13 cellular contexts compared by ENCODE assay signal in genomic region chr17:4728124-4728523, GRCh38. TPM values are rescaled to one million over a fixed set of nuclear protein-coding genes. Genes with fewer than 3 reads are reported as not detected.
A peak's percentile ranks its signal among the peaks of the same experiment; 100 is the strongest.
DNase-seq lines count a peak whose midpoint lies in the region; ATAC-seq and TF ChIP-seq lines count a peak whose summit lies in the region.
"Had no signal": no experiment of that assay in that cellular context is flagged by ENCODE, and none has a peak within 500 bp of the region (broad histone marks: within the 10 kb centered on the region; RNA-seq: fewer than 3 reads in every experiment).

No MANE protein-coding gene starts in this region.

- intact Hi-C loops in activated T-helper 2 cell treated with anti-CD3 and anti-CD28 coated beads, Interferon-gamma antibody, Interleukin-2, Interleukin-4, amounts not matched to agents 10 μg/mL and 5 μg/mL and 100 μg/mL, durations not matched to agents 14 hours and 24 hours and 36 hours (cut with micrococcal nuclease) = no loop called here
- intact Hi-C loops in testis (cut with DNase I; ENCODE audit: low total_unique reads) = no loop called here

- H3K9me3 Mint-ChIP-seq in activated CD4-positive, alpha-beta T cell treated with anti-CD3 and anti-CD28 coated beads, Interleukin-2, amount 10 ng/mL, durations not matched to agents 7 days and 5 days = no peaks in the 10 kb centered on the region
- no peaks in the 10 kb centered on the region for H3K9me3 Mint-ChIP-seq in activated T-helper 2 cell treated with anti-CD3 and anti-CD28 coated beads, Interferon-gamma antibody, Interleukin-2, Interleukin-4, amounts not matched to agents 10 μg/mL and 5 μg/mL and 100 μg/mL, durations not matched to agents 14 hours and 24 hours and 36 hours
- no peaks in the 10 kb centered on the region for H3K9me3 Mint-ChIP-seq in stimulated activated memory B cell treated with anti-CD40 and anti-IgM and Interleukin-4, amounts not matched to agents 10 μg/mL and 1 μg/mL and 100 μg/mL, for 72 hours
- H3K9me3 Mint-ChIP-seq: dendritic cell treated with granulocyte-macrophage colony-stimulating factor and Interleukin-4, amounts not matched to agents 40 ng/mL and 50 ng/mL, for 4 days had no signal

- no peaks in the 10 kb centered on the region for H3K36me3 ChIP-seq in testis (ENCODE audit: low read depth, missing control alignments)
- H3K36me3 ChIP-seq: Peyer's patch had no signal

- POLR2A ChIA-PET in activated CD4-positive, alpha-beta T cell treated with anti-CD3 and anti-CD28 coated beads, Interleukin-2, amount 10 ng/mL, durations not matched to agents 7 days and 5 days (lab: Charles Lee) = no interaction called here

- peaks cover 4% of the 10 kb centered on the region for H3K36me3 Mint-ChIP-seq in activated CD4-positive, alpha-beta T cell treated with anti-CD3 and anti-CD28 coated beads, Interleukin-2, amount 10 ng/mL, durations not matched to agents 7 days and 5 days (ENCODE audit: low read depth)
- H3K36me3 Mint-ChIP-seq in activated T-helper 2 cell treated with anti-CD3 and anti-CD28 coated beads, Interferon-gamma antibody, Interleukin-2, Interleukin-4, amounts not matched to agents 10 μg/mL and 5 μg/mL and 100 μg/mL, durations not matched to agents 14 hours and 24 hours and 36 hours (ENCODE audit: low read depth) = peaks cover under 1% of the 10 kb centered on the region
- H3K36me3 Mint-ChIP-seq in stimulated activated memory B cell treated with anti-CD40 and anti-IgM and Interleukin-4, amounts not matched to agents 10 μg/mL and 1 μg/mL and 100 μg/mL, for 72 hours = no peaks in the 10 kb centered on the region

- no peak overlapping the region for H3K4me3 Mint-ChIP-seq in activated CD4-positive, alpha-beta T cell treated with anti-CD3 and anti-CD28 coated beads, Interleukin-2, amount 10 ng/mL, durations not matched to agents 7 days and 5 days
- H3K4me3 Mint-ChIP-seq in activated T-helper 2 cell treated with anti-CD3 and anti-CD28 coated beads, Interferon-gamma antibody, Interleukin-2, Interleukin-4, amounts not matched to agents 10 μg/mL and 5 μg/mL and 100 μg/mL, durations not matched to agents 14 hours and 24 hours and 36 hours (ENCODE audit: low read depth) = peak overlapping the region; percentile 62
- peak overlapping the region; percentile 3 for H3K4me3 Mint-ChIP-seq in stimulated activated memory B cell treated with anti-CD40 and anti-IgM and Interleukin-4, amounts not matched to agents 10 μg/mL and 1 μg/mL and 100 μg/mL, for 72 hours
- H3K4me3 Mint-ChIP-seq: dendritic cell treated with granulocyte-macrophage colony-stimulating factor and Interleukin-4, amounts not matched to agents 40 ng/mL and 50 ng/mL, for 4 days had no signal

- no peak for ATAC-seq in stimulated activated memory B cell treated with anti-CD40 and anti-IgM and Interleukin-4, amounts not matched to agents 10 μg/mL and 1 μg/mL and 100 μg/mL, for 72 hours

- no peaks in the 10 kb centered on the region for H3K27me3 ChIP-seq in testis
- H3K27me3 ChIP-seq: Peyer's patch had no signal

- DNase-seq in activated CD4-positive, alpha-beta T cell treated with anti-CD3 and anti-CD28 coated beads, Interleukin-2, amount 10 ng/mL, durations not matched to agents 7 days and 5 days = no peak
- DNase-seq in activated CD4-positive, alpha-beta T cell treated with anti-CD3 and anti-CD28 coated beads for 1 hour = no peak
- no peak for DNase-seq in activated T-helper 2 cell treated with anti-CD3 and anti-CD28 coated beads, Interferon-gamma antibody, Interleukin-2, Interleukin-4, amounts not matched to agents 10 μg/mL and 5 μg/mL and 100 μg/mL, durations not matched to agents 14 hours and 24 hours and 36 hours (ENCODE audit: low spot score)
- DNase-seq in NCI-H82 (lab: John Stamatoyannopoulos, UW) = no peak
- no peak for DNase-seq in testis
- DNase-seq: amniotic stem cell; Caco-2; mesenchymal stem cell; NCI-H1105 treated with DMSO at 0.1 percent for 48 hours; Peyer's patch; stimulated activated CD4-positive, alpha-beta T cell treated with anti-CD3 and anti-CD28 coated beads, Interleukin-12 subunit alpha, Interleukin-12 subunit beta, amount 100 ng/mL, for 4 hours had no signal

- CTCF ChIA-PET in activated CD4-positive, alpha-beta T cell treated with anti-CD3 and anti-CD28 coated beads, Interleukin-2, amount 10 ng/mL, durations not matched to agents 7 days and 5 days (lab: Charles Lee) = interaction anchor here (1.6 kb wide), 1 partner anchor 16 kb away, joined by 5 read pairs; no protein-coding TSS in a partner anchor

- H3K4me3 ChIP-seq in testis = no peak overlapping the region
- H3K4me3 ChIP-seq: Peyer's patch had no signal

- WGBS in testis, 2 donors = 55 to 62% methylated on average over 3 of the region's 3 CpGs

- no peaks in the 10 kb centered on the region for H3K9me3 ChIP-seq in testis
- H3K9me3 ChIP-seq: Caco-2, Peyer's patch had no signal

- H3K4me1 ChIP-seq in testis = peaks cover 4% of the 10 kb centered on the region

- no peak overlapping the region for H3K27ac ChIP-seq in testis
- H3K27ac ChIP-seq: Peyer's patch had no signal

- no peak for TF ChIP-seq CTCF in testis (IDR thresholded peaks at IDR 0.05)

- H3K4me1 Mint-ChIP-seq in activated CD4-positive, alpha-beta T cell treated with anti-CD3 and anti-CD28 coated beads, Interleukin-2, amount 10 ng/mL, durations not matched to agents 7 days and 5 days = peaks cover 47% of the 10 kb centered on the region
- H3K4me1 Mint-ChIP-seq in activated T-helper 2 cell treated with anti-CD3 and anti-CD28 coated beads, Interferon-gamma antibody, Interleukin-2, Interleukin-4, amounts not matched to agents 10 μg/mL and 5 μg/mL and 100 μg/mL, durations not matched to agents 14 hours and 24 hours and 36 hours (ENCODE audit: low read depth) = peaks cover 32% of the 10 kb centered on the region
- H3K4me1 Mint-ChIP-seq in stimulated activated memory B cell treated with anti-CD40 and anti-IgM and Interleukin-4, amounts not matched to agents 10 μg/mL and 1 μg/mL and 100 μg/mL, for 72 hours = peaks cover 34% of the 10 kb centered on the region

- H3K27me3 Mint-ChIP-seq in activated CD4-positive, alpha-beta T cell treated with anti-CD3 and anti-CD28 coated beads, Interleukin-2, amount 10 ng/mL, durations not matched to agents 7 days and 5 days = no peaks in the 10 kb centered on the region
- no peaks in the 10 kb centered on the region for H3K27me3 Mint-ChIP-seq in activated T-helper 2 cell treated with anti-CD3 and anti-CD28 coated beads, Interferon-gamma antibody, Interleukin-2, Interleukin-4, amounts not matched to agents 10 μg/mL and 5 μg/mL and 100 μg/mL, durations not matched to agents 14 hours and 24 hours and 36 hours (ENCODE audit: low read depth)
- H3K27me3 Mint-ChIP-seq in stimulated activated memory B cell treated with anti-CD40 and anti-IgM and Interleukin-4, amounts not matched to agents 10 μg/mL and 1 μg/mL and 100 μg/mL, for 72 hours = no peaks in the 10 kb centered on the region
- H3K27me3 Mint-ChIP-seq: dendritic cell treated with granulocyte-macrophage colony-stimulating factor and Interleukin-4, amounts not matched to agents 40 ng/mL and 50 ng/mL, for 4 days had no signal

- H3K27ac Mint-ChIP-seq in activated CD4-positive, alpha-beta T cell treated with anti-CD3 and anti-CD28 coated beads, Interleukin-2, amount 10 ng/mL, durations not matched to agents 7 days and 5 days = peak overlapping the region; percentile 58
- peak overlapping the region; percentile 96 for H3K27ac Mint-ChIP-seq in activated T-helper 2 cell treated with anti-CD3 and anti-CD28 coated beads, Interferon-gamma antibody, Interleukin-2, Interleukin-4, amounts not matched to agents 10 μg/mL and 5 μg/mL and 100 μg/mL, durations not matched to agents 14 hours and 24 hours and 36 hours
- peak overlapping the region; percentile 39 for H3K27ac Mint-ChIP-seq in stimulated activated memory B cell treated with anti-CD40 and anti-IgM and Interleukin-4, amounts not matched to agents 10 μg/mL and 1 μg/mL and 100 μg/mL, for 72 hours
- H3K27ac Mint-ChIP-seq: dendritic cell treated with granulocyte-macrophage colony-stimulating factor and Interleukin-4, amounts not matched to agents 40 ng/mL and 50 ng/mL, for 4 days had no signal

- TF ChIP-seq POLR2A in testis (IDR thresholded peaks at IDR 0.05) = no peak

RNA-seq across cellular contexts. Expression of gene MED11, which starts 3.1 kb away (rescaled TPM):
- total RNA-seq in activated CD4-positive, alpha-beta T cell treated with anti-CD3 and anti-CD28 coated beads, Interleukin-2, amount 10 ng/mL, durations not matched to agents 7 days and 5 days = 10 to 100 TPM; 19.6 to 23.6 TPM
- total RNA-seq in activated T-helper 2 cell treated with anti-CD3 and anti-CD28 coated beads, Interferon-gamma antibody, Interleukin-2, Interleukin-4, amounts not matched to agents 10 μg/mL and 5 μg/mL and 100 μg/mL, durations not matched to agents 14 hours and 24 hours and 36 hours = 24.0 and 24.9 TPM in 2 replicates
- 10 to 100 TPM; 28.7 to 33.7 TPM for total RNA-seq in testis
- polyA plus RNA-seq in testis (ENCODE audit: insufficient read depth, low read depth, low replicate concordance) = 24.6 TPM

RNA-seq across cellular contexts. Expression of gene ZMYND15, which starts 11.5 kb away (rescaled TPM):
- under 1 TPM in 1 of 2 experiments, not detected in 1; 0.07 TPM for total RNA-seq in activated CD4-positive, alpha-beta T cell treated with anti-CD3 and anti-CD28 coated beads, Interleukin-2, amount 10 ng/mL, durations not matched to agents 7 days and 5 days
- total RNA-seq in activated T-helper 2 cell treated with anti-CD3 and anti-CD28 coated beads, Interferon-gamma antibody, Interleukin-2, Interleukin-4, amounts not matched to agents 10 μg/mL and 5 μg/mL and 100 μg/mL, durations not matched to agents 14 hours and 24 hours and 36 hours = 0.09 TPM in 1 of 2 replicates, not detected in the other
- total RNA-seq in testis = 10 to 100 TPM; 23.7 to 25.2 TPM
- polyA plus RNA-seq in testis (ENCODE audit: insufficient read depth, low read depth, low replicate concordance) = 78.7 TPM

RNA-seq across cellular contexts. Expression of gene CXCL16, which starts 11.6 kb away (rescaled TPM):
- total RNA-seq in activated CD4-positive, alpha-beta T cell treated with anti-CD3 and anti-CD28 coated beads, Interleukin-2, amount 10 ng/mL, durations not matched to agents 7 days and 5 days = 1 to 10 TPM in 1 of 2 experiments, under 1 TPM in 1; 0.94 to 1.6 TPM
- total RNA-seq in activated T-helper 2 cell treated with anti-CD3 and anti-CD28 coated beads, Interferon-gamma antibody, Interleukin-2, Interleukin-4, amounts not matched to agents 10 μg/mL and 5 μg/mL and 100 μg/mL, durations not matched to agents 14 hours and 24 hours and 36 hours = 1.8 and 2.3 TPM in 2 replicates
- total RNA-seq in testis = 100 to 1,000 TPM in 1 of 2 donors, 10 to 100 TPM in 1; 53.0 to 172 TPM
- 201 TPM for polyA plus RNA-seq in testis (ENCODE audit: insufficient read depth, low read depth, low replicate concordance)

RNA-seq across cellular contexts. Expression of gene ARRB2, which starts 17.7 kb away (rescaled TPM):
- total RNA-seq in activated CD4-positive, alpha-beta T cell treated with anti-CD3 and anti-CD28 coated beads, Interleukin-2, amount 10 ng/mL, durations not matched to agents 7 days and 5 days = 100 to 1,000 TPM; 323 to 336 TPM
- 226 and 231 TPM in 2 replicates for total RNA-seq in activated T-helper 2 cell treated with anti-CD3 and anti-CD28 coated beads, Interferon-gamma antibody, Interleukin-2, Interleukin-4, amounts not matched to agents 10 μg/mL and 5 μg/mL and 100 μg/mL, durations not matched to agents 14 hours and 24 hours and 36 hours
- total RNA-seq in testis = 10 to 100 TPM; 13.5 to 19.5 TPM
- polyA plus RNA-seq in testis (ENCODE audit: insufficient read depth, low read depth, low replicate concordance) = 23.0 TPM

RNA-seq across cellular contexts. Expression of gene PELP1, which starts 24.2 kb away (rescaled TPM):
- total RNA-seq in activated CD4-positive, alpha-beta T cell treated with anti-CD3 and anti-CD28 coated beads, Interleukin-2, amount 10 ng/mL, durations not matched to agents 7 days and 5 days = 10 to 100 TPM; 61.6 to 73.2 TPM
- 115 and 116 TPM in 2 replicates for total RNA-seq in activated T-helper 2 cell treated with anti-CD3 and anti-CD28 coated beads, Interferon-gamma antibody, Interleukin-2, Interleukin-4, amounts not matched to agents 10 μg/mL and 5 μg/mL and 100 μg/mL, durations not matched to agents 14 hours and 24 hours and 36 hours
- total RNA-seq in testis = 10 to 100 TPM; 88.0 to 88.1 TPM
- polyA plus RNA-seq in testis (ENCODE audit: insufficient read depth, low read depth, low replicate concordance) = 74.4 TPM

Comparison
In these comparisons a context has a peak if more than half of its experiments do, and no peak if none do; other contexts are left out.
1. H3K27ac Mint-ChIP-seq: peak in every context shown above with its lines; median percentile 96 in activated T-helper 2 cell treated with anti-CD3 and anti-CD28 coated beads, Interferon-gamma antibody, Interleukin-2, Interleukin-4, amounts not matched to agents 10 μg/mL and 5 μg/mL and 100 μg/mL, durations not matched to agents 14 hours and 24 hours and 36 hours; 58 in activated CD4-positive, alpha-beta T cell treated with anti-CD3 and anti-CD28 coated beads, Interleukin-2, amount 10 ng/mL, durations not matched to agents 7 days and 5 days; 39 in stimulated activated memory B cell treated with anti-CD40 and anti-IgM and Interleukin-4, amounts not matched to agents 10 μg/mL and 1 μg/mL and 100 μg/mL, for 72 hours.
2. RNA of gene ZMYND15, which starts 11.5 kb away (total RNA-seq): 23.7 to 25.2 TPM in testis; 0.07 TPM in activated CD4-positive, alpha-beta T cell treated with anti-CD3 and anti-CD28 coated beads, Interleukin-2, amount 10 ng/mL, durations not matched to agents 7 days and 5 days and 0.09 TPM in activated T-helper 2 cell treated with anti-CD3 and anti-CD28 coated beads, Interferon-gamma antibody, Interleukin-2, Interleukin-4, amounts not matched to agents 10 μg/mL and 5 μg/mL and 100 μg/mL, durations not matched to agents 14 hours and 24 hours and 36 hours; every median in the first group is over 10 times any median in the second.
3. RNA of gene CXCL16, which starts 11.6 kb away (total RNA-seq): 53.0 to 172 TPM in testis; 1.8 to 2.3 TPM in activated T-helper 2 cell treated with anti-CD3 and anti-CD28 coated beads, Interferon-gamma antibody, Interleukin-2, Interleukin-4, amounts not matched to agents 10 μg/mL and 5 μg/mL and 100 μg/mL, durations not matched to agents 14 hours and 24 hours and 36 hours and 0.94 to 1.6 TPM in activated CD4-positive, alpha-beta T cell treated with anti-CD3 and anti-CD28 coated beads, Interleukin-2, amount 10 ng/mL, durations not matched to agents 7 days and 5 days; every median in the first group is over 10 times any median in the second.